ENCODE assay signal across 8 cellular contexts in genomic region chr1:38337711-38338110, GRCh38.
"Had no signal": no experiment of that assay in that cellular context is flagged by ENCODE, and none has a peak within 500 bp of the region (broad histone marks: within the 10 kb centered on the region; RNA-seq: fewer than 3 reads in every experiment).

No MANE protein-coding gene starts in this region.

- FAIRE-seq: H54, HTR-8/SVneo had no signal

- H3K27ac Mint-ChIP-seq: IgD-negative memory B cell had no signal

- H3K4me3 Mint-ChIP-seq: H9, IgD-negative memory B cell had no signal

- H3K4me2 ChIP-seq: KMS-11 had no signal

- DNase-seq: GOT3, H9, HCEC 1CT, KBM-7 had no signal

- H3K27ac ChIP-seq: KMS-11 had no signal

- H3K9me3 Mint-ChIP-seq: H9, IgD-negative memory B cell had no signal

- H3K9ac ChIP-seq: KMS-11 had no signal
